In genomic region chr5:95708876-95709275, GRCh38 we compare ENCODE assay signal across 22 cellular contexts. TPM values are rescaled to one million over a fixed set of nuclear protein-coding genes. Genes with fewer than 3 reads are reported as not detected.
DNase-seq lines count a peak whose midpoint lies in the region; ATAC-seq and TF ChIP-seq lines count a peak whose summit lies in the region.
"Had no signal": no experiment of that assay in that cellular context is flagged by ENCODE, and none has a peak within 500 bp of the region (broad histone marks: within the 10 kb centered on the region; RNA-seq: fewer than 3 reads in every experiment).

No MANE protein-coding gene starts in this region.

- H2BK120ac ChIP-seq in mesendoderm (ENCODE audit: low read depth, low read length) = peak overlapping the region; percentile 5

- peak overlapping the region; percentile 84 for H3K4ac ChIP-seq in mesendoderm (ENCODE audit: low read depth, low read length)

- no peak overlapping the region for H3K23ac ChIP-seq in mesendoderm (ENCODE audit: low read length)

- no peak overlapping the region for H3K4me2 ChIP-seq in mesendoderm (ENCODE audit: low read length)
- H3K4me2 ChIP-seq: A549; BLaER1 treated with 17β-estradiol and CSF1 and Interleukin-3, amounts not matched to agents 10 nM and 100 nM had no signal

- intact Hi-C loops in heart right ventricle (cut with DNase I) = no loop called here

- H3K56ac ChIP-seq in mesendoderm (ENCODE audit: low read length) = peak overlapping the region; percentile 56

- peak overlapping the region; percentile 15 for H2BK5ac ChIP-seq in mesendoderm (ENCODE audit: low read length)

- 92 to 94% methylated on average over 7 of the region's 7 CpGs for WGBS in heart right ventricle, 2 donors
- no CpG with 5 or more reads among the region's 7 CpGs for WGBS in mesendoderm (ENCODE audit: extremely low coverage, insufficient coverage, low lambda C conversion rate)

- CTCF ChIA-PET in RWPE1 (lab: Yijun Ruan, JAX) = no interaction called here

- H3K4me3 ChIP-seq in cardiac muscle cell (no peak overlapping the region), heart right ventricle (no peak overlapping the region), mesendoderm (ENCODE audit: low read length) (no peak overlapping the region)
- H3K4me3 ChIP-seq: A549; BLaER1 treated with 17β-estradiol and CSF1 and Interleukin-3, amounts not matched to agents 10 nM and 100 nM; HAP-1 had no signal

- no peak overlapping the region for H2BK15ac ChIP-seq in mesendoderm (replicated peaks; ENCODE audit: low read depth)

- H3K36me3 Mint-ChIP-seq in T-helper 17 cell (ENCODE audit: low read depth) = peaks cover 3% of the 10 kb centered on the region
- H3K36me3 Mint-ChIP-seq: CD14-positive monocyte had no signal

- no peaks in the 10 kb centered on the region for H3K36me3 ChIP-seq in cardiac muscle cell
- H3K36me3 ChIP-seq in heart right ventricle = no peaks in the 10 kb centered on the region
- no peaks in the 10 kb centered on the region for H3K36me3 ChIP-seq in mesendoderm (ENCODE audit: control insufficient read depth, insufficient read depth, low read length)
- H3K36me3 ChIP-seq: BE2C, HAP-1 had no signal

- no peak for DNase-seq in cardiac muscle cell (ENCODE audit: low read depth in 1 of 2, low spot score in 1 of 2)
- DNase-seq in heart right ventricle = no peak
- DNase-seq in T-helper 17 cell = no peak
- no peak for DNase-seq in mesendoderm
- DNase-seq in RWPE1 (ENCODE audit: low spot score) = no peak
- no peak for DNase-seq in left lobe of liver (ENCODE audit: low spot score)
- DNase-seq: 8988T; ACHN; AML-193; BE2C; Calu3; CD4-positive, alpha-beta T cell; COR-L47; DMS79 treated with DMSO at 0.1 percent for 48 hours; GF-D8; GOT3 had no signal

- peak overlapping the region; percentile 25 for H3K27ac Mint-ChIP-seq in T-helper 17 cell
- H3K27ac Mint-ChIP-seq: CD14-positive monocyte; CD4-positive, alpha-beta T cell had no signal

- H4K8ac ChIP-seq in mesendoderm (ENCODE audit: low read depth, low read length) = no peak overlapping the region

- H3K9me3 ChIP-seq in cardiac muscle cell (ENCODE audit: low read depth) = no peaks in the 10 kb centered on the region
- peaks cover 0 to 3% (median 0%) of the 10 kb centered on the region in 11 donors for H3K9me3 ChIP-seq in heart right ventricle
- H3K9me3 ChIP-seq in T-helper 17 cell (ENCODE audit: control insufficient read depth, low read length, poor library complexity, severe bottlenecking) = no peaks in the 10 kb centered on the region
- H3K9me3 ChIP-seq: A549, BE2C, HAP-1 had no signal

- H3K27ac ChIP-seq in cardiac muscle cell = peak overlapping the region; percentile 96
- H3K27ac ChIP-seq in heart right ventricle = no peak overlapping the region
- H3K27ac ChIP-seq in mesendoderm (ENCODE audit: low read depth, low read length) = no peak overlapping the region
- no peak overlapping the region for H3K27ac ChIP-seq in RWPE1
- H3K27ac ChIP-seq: A549; BLaER1 treated with 17β-estradiol and CSF1 and Interleukin-3, amounts not matched to agents 10 nM and 100 nM had no signal

- TF ChIP-seq CTCF in cardiac muscle cell (IDR thresholded peaks at IDR 0.05; ENCODE audit: low read depth, low read length) = no peak
- TF ChIP-seq CTCF in heart right ventricle (IDR thresholded peaks at IDR 0.05) = no peak
- TF ChIP-seq CTCF in RWPE1 (conservative IDR thresholded peaks at IDR 0.05; ENCODE audit: low read depth) = no peak

- peak overlapping the region; percentile 7 for H3K18ac ChIP-seq in mesendoderm (ENCODE audit: low read length)

- peak overlapping the region; percentile 55 for H2AK5ac ChIP-seq in mesendoderm (ENCODE audit: low read length)

- ATAC-seq in heart right ventricle = no peak
- no peak for ATAC-seq in T-helper 17 cell
- no peak for ATAC-seq in left lobe of liver
- no peak for ATAC-seq in GM18861 (IDR thresholded peaks at IDR 0.05; ENCODE audit: unreplicated experiment)
- ATAC-seq: A549 had no signal

- no peak overlapping the region for H3K4me3 Mint-ChIP-seq in T-helper 17 cell
- H3K4me3 Mint-ChIP-seq: CD14-positive monocyte; CD4-positive, alpha-beta T cell had no signal

- H3K79me1 ChIP-seq in mesendoderm (ENCODE audit: low read length) = no peaks in the 10 kb centered on the region

- H3K27me3 ChIP-seq in cardiac muscle cell (no peaks in the 10 kb centered on the region), heart right ventricle (no peaks in the 10 kb centered on the region), mesendoderm (ENCODE audit: insufficient read depth, low read length, poor library complexity) (no peaks in the 10 kb centered on the region)
- H3K27me3 ChIP-seq: BE2C; BLaER1 treated with 17β-estradiol and CSF1 and Interleukin-3, amounts not matched to agents 10 nM and 100 nM had no signal

- POLR2A ChIA-PET in RWPE1 (lab: Yijun Ruan, JAX; ENCODE audit: low non-redundant PET) = no interaction called here

- no peak overlapping the region for H4K5ac ChIP-seq in mesendoderm (ENCODE audit: low read length)

- no peak overlapping the region for H3K9ac ChIP-seq in mesendoderm (ENCODE audit: low read length)
- H3K9ac ChIP-seq: BLaER1 treated with 17β-estradiol and CSF1 and Interleukin-3, amounts not matched to agents 10 nM and 100 nM had no signal

- H3K27me3 Mint-ChIP-seq in T-helper 17 cell = peaks cover 8% of the 10 kb centered on the region
- H3K27me3 Mint-ChIP-seq: CD4-positive, alpha-beta T cell had no signal

- H3K4me1 ChIP-seq in cardiac muscle cell (ENCODE audit: low read depth) (peaks cover 45% of the 10 kb centered on the region), heart right ventricle (peaks cover 0 to 28% (median 4%) of the 10 kb centered on the region in 9 donors), mesendoderm (ENCODE audit: control insufficient read depth, low read depth, low read length) (peaks cover 7% of the 10 kb centered on the region)
- H3K4me1 ChIP-seq: BLaER1 treated with 17β-estradiol and CSF1 and Interleukin-3, amounts not matched to agents 10 nM and 100 nM; HAP-1 had no signal

- no peaks in the 10 kb centered on the region for H3K4me1 Mint-ChIP-seq in T-helper 17 cell

- H3K79me2 ChIP-seq in mesendoderm (ENCODE audit: control insufficient read depth, insufficient read depth, low read length) = no peaks in the 10 kb centered on the region

RNA-seq across cellular contexts. Expression of gene RHOBTB3, which starts 22.3 kb away (rescaled TPM):
- total RNA-seq in cardiac muscle cell = 343 and 477 TPM in 2 replicates
- 455 and 589 TPM in 2 replicates for polyA plus RNA-seq in cardiac muscle cell
- 100 to 1,000 TPM in 2 of 10 donors, 10 to 100 TPM in 8; 73.1 to 124 (median 94.4) TPM for total RNA-seq in heart right ventricle
- polyA plus RNA-seq in heart right ventricle = 10 to 100 TPM; 15.0 to 30.4 TPM
- 1 to 10 TPM in 1 of 2 donors, under 1 TPM in 1; 0.92 to 2.5 TPM for total RNA-seq in T-helper 17 cell
- 18.0 TPM for polyA plus RNA-seq in mesendoderm (2013, experiment 1 of 2)
- 20.0 TPM for polyA plus RNA-seq in mesendoderm (2013, experiment 2 of 2)
- 45.1 TPM for total RNA-seq in left lobe of liver

RNA-seq across cellular contexts. Expression of gene SPATA9, which starts 26.1 kb away (rescaled TPM):
- total RNA-seq in cardiac muscle cell (0.45 and 1.0 TPM in 2 replicates), heart right ventricle (not detected), T-helper 17 cell (not detected), left lobe of liver (0.25 TPM)
- polyA plus RNA-seq in cardiac muscle cell (1.3 and 1.8 TPM in 2 replicates), heart right ventricle (under 1 TPM; 0.13 to 0.59 TPM)
- not detected for polyA plus RNA-seq in mesendoderm (2013, experiment 1 of 2)
- not detected for polyA plus RNA-seq in mesendoderm (2013, experiment 2 of 2)
- total RNA-seq: Calu3; CD4-positive, alpha-beta T cell; G401 had no signal
- polyA plus RNA-seq: CD14-positive monocyte had no signal

Comparison
In these comparisons a context has a peak if more than half of its experiments do, and no peak if none do; other contexts are left out.
1. RNA of gene RHOBTB3, which starts 22.3 kb away (total RNA-seq): 343 to 477 TPM in cardiac muscle cell, 73.1 to 124 TPM in heart right ventricle and 45.1 TPM in left lobe of liver (single experiment); 0.92 to 2.5 TPM in T-helper 17 cell; every median in the first group is over 10 times any median in the second.